In genomic region chr14:101054671-101055070, GRCh38 we compare ENCODE assay signal across 17 cellular contexts.
DNase-seq lines count a peak whose midpoint lies in the region; ATAC-seq and TF ChIP-seq lines count a peak whose summit lies in the region.
"Had no signal": no experiment of that assay in that cellular context is flagged by ENCODE, and none has a peak within 500 bp of the region (broad histone marks: within the 10 kb centered on the region; RNA-seq: fewer than 3 reads in every experiment).

No MANE protein-coding gene starts in this region.

- no peaks in the 10 kb centered on the region for H3F3A ChIP-seq in PC-3 (ENCODE audit: low read length, unreplicated experiment)

- CTCF ChIA-PET in PC-3 (lab: Charles Lee), result no interaction called here

- H3K27me3 Mint-ChIP-seq in HFFc6 (ENCODE audit: insufficient read depth), result peaks cover 19% of the 10 kb centered on the region
- H3K27me3 Mint-ChIP-seq in chondrocyte (ENCODE audit: low read depth), result no peaks in the 10 kb centered on the region
- peaks cover 5% of the 10 kb centered on the region for H3K27me3 Mint-ChIP-seq in activated T-cell treated with anti-CD3 and anti-CD28 coated beads, Interleukin-2, amount 50 U/mL, for 24 hours
- H3K27me3 Mint-ChIP-seq: B cell, IgD-negative memory B cell had no signal

- H3K4me1 Mint-ChIP-seq in HFFc6 (ENCODE audit: low read depth), result peaks cover 59% of the 10 kb centered on the region
- peaks cover 11% of the 10 kb centered on the region for H3K4me1 Mint-ChIP-seq in chondrocyte (ENCODE audit: low read depth)
- no peaks in the 10 kb centered on the region for H3K4me1 Mint-ChIP-seq in activated T-cell treated with anti-CD3 and anti-CD28 coated beads, Interleukin-2, amount 50 U/mL, for 24 hours (ENCODE audit: low read depth)
- H3K4me1 Mint-ChIP-seq: B cell, IgD-negative memory B cell had no signal

- H3K79me2 ChIP-seq in osteoblast (ENCODE audit: insufficient read depth, low read length) (peaks cover 15% of the 10 kb centered on the region), PC-3 (ENCODE audit: low read length) (no peaks in the 10 kb centered on the region)

- H3K4me1 ChIP-seq in osteoblast (ENCODE audit: insufficient read depth, low read length) (peaks cover 23% of the 10 kb centered on the region), PC-3 (ENCODE audit: insufficient read depth, low read length) (peaks cover 19% of the 10 kb centered on the region)
- H3K4me1 ChIP-seq: HAP-1 had no signal

- H3K4me3 ChIP-seq in osteoblast (ENCODE audit: insufficient read depth, low read length) (no peak overlapping the region), PC-3 (ENCODE audit: low read length) (no peak overlapping the region)
- H3K4me3 ChIP-seq: BLaER1 treated with 17β-estradiol and CSF1 and Interleukin-3, amounts not matched to agents 10 nM and 100 nM; HAP-1 had no signal

- H2AFZ ChIP-seq in osteoblast (ENCODE audit: low read length) (no peak overlapping the region), PC-3 (ENCODE audit: low read length) (no peak overlapping the region)

- TF ChIP-seq CTCF in HFFc6 (IDR thresholded peaks at IDR 0.05), result no peak
- no peak for TF ChIP-seq CTCF in chondrocyte (IDR thresholded peaks at IDR 0.05)
- no peak for TF ChIP-seq CTCF in osteoblast (IDR thresholded peaks at IDR 0.05; ENCODE audit: extremely low read depth, low read depth, low read length)
- no peak for TF ChIP-seq CTCF in PC-3 (conservative IDR thresholded peaks at IDR 0.05; ENCODE audit: low read depth, low read length)

- H3K36me3 Mint-ChIP-seq in HFFc6 (ENCODE audit: low read depth), result peaks cover 69% of the 10 kb centered on the region
- H3K36me3 Mint-ChIP-seq in chondrocyte (ENCODE audit: low read depth), result peaks cover 2% of the 10 kb centered on the region
- no peaks in the 10 kb centered on the region for H3K36me3 Mint-ChIP-seq in activated T-cell treated with anti-CD3 and anti-CD28 coated beads, Interleukin-2, amount 50 U/mL, for 24 hours (ENCODE audit: low read depth)
- H3K36me3 Mint-ChIP-seq: CD8-positive, alpha-beta T cell had no signal

- no peaks in the 10 kb centered on the region for H3K9me2 ChIP-seq in PC-3 (replicated peaks; ENCODE audit: low read length)

- H3K9ac ChIP-seq in PC-3 (ENCODE audit: low read length), result no peak overlapping the region
- H3K9ac ChIP-seq: BLaER1 treated with 17β-estradiol and CSF1 and Interleukin-3, amounts not matched to agents 10 nM and 100 nM had no signal

- H4K20me1 ChIP-seq in osteoblast (ENCODE audit: insufficient read depth, low read length), result peaks cover 1% of the 10 kb centered on the region
- H4K20me1 ChIP-seq in PC-3 (ENCODE audit: low read length), result no peaks in the 10 kb centered on the region
- H4K20me1 ChIP-seq: BLaER1 treated with 17β-estradiol and CSF1 and Interleukin-3, amounts not matched to agents 10 nM and 100 nM had no signal

- H3K9me3 Mint-ChIP-seq in HFFc6 (peaks cover 20% of the 10 kb centered on the region), chondrocyte (ENCODE audit: low read depth) (peaks cover 13% of the 10 kb centered on the region)
- H3K9me3 Mint-ChIP-seq in activated T-cell treated with anti-CD3 and anti-CD28 coated beads, Interleukin-2, amount 50 U/mL, for 24 hours, result peaks cover 8% of the 10 kb centered on the region

- H3K9me3 ChIP-seq in osteoblast (ENCODE audit: low read depth, low read length) (no peaks in the 10 kb centered on the region), PC-3 (ENCODE audit: low read length) (peaks cover 5% of the 10 kb centered on the region; the same call in 1 of the 2 replicates)
- H3K9me3 ChIP-seq: HAP-1 had no signal

- DNase-seq in EL, result peak; percentile 13
- DNase-seq in HFFc6, result no peak
- peak; percentile 61 for DNase-seq in chondrocyte (ENCODE audit: low spot score)
- peak; percentile 60 for DNase-seq in osteoblast (ENCODE audit: insufficient read length, low spot score, missing footprints)
- DNase-seq in PC-3, result no peak
- no peak for DNase-seq in NCI-H774 (lab: John Stamatoyannopoulos, UW)
- DNase-seq in activated T-cell treated with anti-CD3 and anti-CD28 coated beads, Interleukin-2, amount 50 U/mL, for 24 hours, result no peak
- DNase-seq: Calu3; CD8-positive, alpha-beta T cell; DMS53; DND-41; GDM1; KBM-7 had no signal

- H3K36me3 ChIP-seq in osteoblast (ENCODE audit: insufficient read depth, low read length), result peaks cover 80% of the 10 kb centered on the region
- 0 out of 2 replicates have a peak, but pooled peaks cover 3% of the 10 kb centered on the region for H3K36me3 ChIP-seq in PC-3 (ENCODE audit: low read depth, low read length)
- H3K36me3 ChIP-seq: BLaER1 treated with 17β-estradiol and CSF1 and Interleukin-3, amounts not matched to agents 10 nM and 100 nM; HAP-1 had no signal

- H3K27ac ChIP-seq in osteoblast (ENCODE audit: low read depth, low read length), result no peak overlapping the region
- no peak overlapping the region for H3K27ac ChIP-seq in PC-3 (ENCODE audit: low read length)
- H3K27ac ChIP-seq: BLaER1 treated with 17β-estradiol and CSF1 and Interleukin-3, amounts not matched to agents 10 nM and 100 nM had no signal

- H3K4me2 ChIP-seq in osteoblast (ENCODE audit: insufficient read depth, low read length) (no peak overlapping the region), PC-3 (ENCODE audit: low read length) (no peak overlapping the region)
- H3K4me2 ChIP-seq: BLaER1 treated with 17β-estradiol and CSF1 and Interleukin-3, amounts not matched to agents 10 nM and 100 nM had no signal

- POLR2A ChIA-PET in PC-3 (lab: Charles Lee; ENCODE audit: unreplicated experiment), result no interaction called here

- intact Hi-C loops in PC-3 (cut with micrococcal nuclease), result loop anchor here (5.0 kb wide), 2 partner anchors 67 to 152 kb away; partner anchors contain the start of gene RTL1

- H3K4me3 Mint-ChIP-seq in HFFc6, result no peak overlapping the region
- H3K4me3 Mint-ChIP-seq in chondrocyte (ENCODE audit: unreplicated experiment), result no peak overlapping the region
- H3K4me3 Mint-ChIP-seq in activated T-cell treated with anti-CD3 and anti-CD28 coated beads, Interleukin-2, amount 50 U/mL, for 24 hours, result no peak overlapping the region
- H3K4me3 Mint-ChIP-seq: B cell; CD8-positive, alpha-beta T cell; IgD-negative memory B cell had no signal

- H3K27me3 ChIP-seq in osteoblast (ENCODE audit: insufficient read depth, low read length), result no peaks in the 10 kb centered on the region
- no peaks in the 10 kb centered on the region for H3K27me3 ChIP-seq in PC-3 (ENCODE audit: low read length)
- H3K27me3 ChIP-seq: BLaER1 treated with 17β-estradiol and CSF1 and Interleukin-3, amounts not matched to agents 10 nM and 100 nM had no signal

- H3K27ac Mint-ChIP-seq in HFFc6 (peak overlapping the region; percentile 51), chondrocyte (ENCODE audit: unreplicated experiment) (no peak overlapping the region)
- H3K27ac Mint-ChIP-seq in activated T-cell treated with anti-CD3 and anti-CD28 coated beads, Interleukin-2, amount 50 U/mL, for 24 hours, result no peak overlapping the region
- H3K27ac Mint-ChIP-seq: B cell; CD8-positive, alpha-beta T cell; IgD-negative memory B cell had no signal

- no TSS peak for BruUV-seq in PC-3 (replicated peaks; lab: Mats Ljungman, UMichigan)

- ATAC-seq in PC-3, result no peak
- ATAC-seq: CD8-positive, alpha-beta T cell had no signal

Comparison
In these comparisons a context has a peak if more than half of its experiments do, and no peak if none do; other contexts are left out.
1. DNase-seq: peak in EL (single experiment), chondrocyte (single experiment) and osteoblast (single experiment); none in HFFc6 (single experiment), PC-3 (single experiment), NCI-H774 (single experiment) and activated T-cell treated with anti-CD3 and anti-CD28 coated beads, Interleukin-2, amount 50 U/mL, for 24 hours (single experiment).